ENCODE assay signal across 9 cellular contexts in the genomic region with DNA sequence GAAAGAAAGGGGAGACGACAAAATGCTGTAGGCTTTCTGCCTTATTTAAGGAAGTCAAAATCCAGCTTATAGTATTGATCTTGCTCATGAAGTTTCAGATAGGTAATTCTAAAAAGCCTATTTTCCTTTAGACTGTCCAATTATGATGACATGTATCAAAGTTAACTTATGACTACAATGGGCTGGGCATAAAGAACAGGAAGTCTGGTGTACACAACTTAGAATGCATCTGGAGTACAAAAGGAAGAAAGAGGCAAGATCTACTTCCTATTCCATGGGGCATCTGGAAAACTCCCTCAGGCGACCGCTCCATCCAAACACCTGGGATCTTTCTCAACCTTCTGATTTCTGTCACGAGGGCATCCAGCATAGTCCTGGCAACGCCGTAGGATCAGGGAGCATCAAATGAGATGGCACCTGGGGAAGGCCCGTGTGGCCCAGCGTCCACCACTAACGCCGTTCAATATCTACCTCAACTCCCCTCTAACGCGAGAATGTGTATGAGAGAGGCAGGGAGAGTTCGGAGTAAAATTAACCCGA. TPM values are rescaled to one million over a fixed set of nuclear protein-coding genes. Genes with fewer than 3 reads are reported as not detected.
DNase-seq lines count a peak whose midpoint lies in the region; ATAC-seq and TF ChIP-seq lines count a peak whose summit lies in the region.
"Had no signal": no experiment of that assay in that cellular context is flagged by ENCODE, and none has a peak within 500 bp of the region (broad histone marks: within the 10 kb centered on the region; RNA-seq: fewer than 3 reads in every experiment).

No MANE protein-coding gene starts in this region.

- peaks cover 3% of the 10 kb centered on the region; the same call in 1 of the 2 replicates for H3K9me3 ChIP-seq in AG04450 (ENCODE audit: control insufficient read depth, insufficient read depth, low read length)
- no peaks in the 10 kb centered on the region for H3K9me3 ChIP-seq in skeletal muscle tissue (ENCODE audit: control insufficient read depth in 3 of 3, low read length in 3 of 3)

- no peak for TF ChIP-seq CTCF in AG04450 (IDR thresholded peaks at IDR 0.05; ENCODE audit: low read depth, low read length)
- no peak for TF ChIP-seq CTCF in VCaP (conservative IDR thresholded peaks at IDR 0.05)
- TF ChIP-seq CTCF in glutamatergic neuron (IDR thresholded peaks at IDR 0.05; ENCODE audit: partially characterized antibody, unreplicated experiment), result no peak

- H3K4me3 Mint-ChIP-seq in glutamatergic neuron (ENCODE audit: unreplicated experiment), result peak overlapping the region; percentile 99

- H3K36me3 Mint-ChIP-seq in glutamatergic neuron (ENCODE audit: unreplicated experiment), result no peaks in the 10 kb centered on the region

- H3K9ac ChIP-seq in skeletal muscle tissue (ENCODE audit: low read depth in 1 of 3, low read length in 3 of 3), result peak overlapping the region; percentile 46 to 64 (median 61)

- H3K27me3 ChIP-seq in AG04450 (ENCODE audit: control insufficient read depth, insufficient read depth, low read length) (no peaks in the 10 kb centered on the region), skeletal muscle tissue (ENCODE audit: control insufficient read depth in 3 of 3, insufficient read depth in 3 of 3, low read length in 3 of 3) (peaks cover 0 to 11% (median 9%) of the 10 kb centered on the region in 3 donors)

- peak overlapping the region; percentile 78 for H3K4me3 ChIP-seq in AG04450 (ENCODE audit: low read depth, low read length)
- H3K4me3 ChIP-seq in skeletal muscle tissue (ENCODE audit: low read length in 3 of 3), result peak overlapping the region; percentile 80 to 84 (median 81)

- CTCF ChIA-PET in AG04450 (lab: Charles Lee), result no interaction called here

- H3K36me3 ChIP-seq in skeletal muscle tissue (ENCODE audit: control insufficient read depth in 3 of 3, insufficient read depth in 3 of 3, low read length in 3 of 3), result no peaks in the 10 kb centered on the region

- peaks cover 11% of the 10 kb centered on the region for H3K27me3 Mint-ChIP-seq in glutamatergic neuron (ENCODE audit: unreplicated experiment)

- H3K27ac ChIP-seq in AG04450 (ENCODE audit: low read depth, low read length) (peak overlapping the region; percentile 25), VCaP (peak overlapping the region; percentile 52), skeletal muscle tissue (ENCODE audit: low read depth, low read length) (no peak overlapping the region)
- H3K27ac ChIP-seq: HL-60 had no signal

- H3K4me1 ChIP-seq in skeletal muscle tissue (ENCODE audit: control insufficient read depth in 3 of 3, insufficient read depth in 3 of 3, low read length in 3 of 3), result peaks cover 7 to 10% (median 10%) of the 10 kb centered on the region in 3 donors

- POLR2A ChIA-PET in AG04450 (lab: Yijun Ruan, JAX), result no interaction called here

- DNase-seq in AG04450 (ENCODE audit: low read depth, low spot score) (no peak), glutamatergic neuron (no peak), globus pallidus (ENCODE audit: low spot score) (no peak)

- peaks cover 8% of the 10 kb centered on the region for H3K9me3 Mint-ChIP-seq in glutamatergic neuron (ENCODE audit: unreplicated experiment)

- peaks cover 33% of the 10 kb centered on the region for H3K4me1 Mint-ChIP-seq in glutamatergic neuron (ENCODE audit: low read depth, unreplicated experiment)

- peak overlapping the region; percentile 88 for H3K27ac Mint-ChIP-seq in glutamatergic neuron (ENCODE audit: unreplicated experiment)

- ATAC-seq in GM18517 (IDR thresholded peaks at IDR 0.05; ENCODE audit: unreplicated experiment), result peak; percentile 2
- ATAC-seq in HG03442 (IDR thresholded peaks at IDR 0.05; ENCODE audit: unreplicated experiment), result peak; percentile 14
- no peak for ATAC-seq in GM19351 (IDR thresholded peaks at IDR 0.05; ENCODE audit: unreplicated experiment)

RNA-seq across cellular contexts. Expression of gene FAM24B, which starts 0.5 kb away (rescaled TPM):
- 4.0 and 4.6 TPM in 2 replicates for polyA plus RNA-seq in AG04450 (2011; rRNA removed)
- polyA minus RNA-seq in AG04450 (2011; rRNA and poly(A)+ RNA removed), result 2.0 and 3.3 TPM in 2 replicates
- 15.9 TPM for total RNA-seq in glutamatergic neuron (ENCODE audit: unreplicated experiment)
- total RNA-seq in skeletal muscle tissue, result 1.0 TPM

RNA-seq across cellular contexts. Expression of gene FAM24A, which starts 31.5 kb away (rescaled TPM):
- polyA plus RNA-seq in AG04450 (2011; rRNA removed), result not detected in 2 replicates
- polyA minus RNA-seq in AG04450 (2011; rRNA and poly(A)+ RNA removed), result not detected in 2 replicates
- total RNA-seq in glutamatergic neuron (ENCODE audit: unreplicated experiment), result not detected
- total RNA-seq in skeletal muscle tissue, result not detected

RNA-seq across cellular contexts. Expression of gene CUZD1, which starts 33.2 kb away (rescaled TPM):
- 0.96 and 1.5 TPM in 2 replicates for polyA plus RNA-seq in AG04450 (2011; rRNA removed)
- 0.41 and 0.87 TPM in 2 replicates for polyA minus RNA-seq in AG04450 (2011; rRNA and poly(A)+ RNA removed)
- total RNA-seq in glutamatergic neuron (ENCODE audit: unreplicated experiment) (2.4 TPM), skeletal muscle tissue (0.52 TPM)
